ENCODE assay signal across 18 cellular contexts in the genomic region with DNA sequence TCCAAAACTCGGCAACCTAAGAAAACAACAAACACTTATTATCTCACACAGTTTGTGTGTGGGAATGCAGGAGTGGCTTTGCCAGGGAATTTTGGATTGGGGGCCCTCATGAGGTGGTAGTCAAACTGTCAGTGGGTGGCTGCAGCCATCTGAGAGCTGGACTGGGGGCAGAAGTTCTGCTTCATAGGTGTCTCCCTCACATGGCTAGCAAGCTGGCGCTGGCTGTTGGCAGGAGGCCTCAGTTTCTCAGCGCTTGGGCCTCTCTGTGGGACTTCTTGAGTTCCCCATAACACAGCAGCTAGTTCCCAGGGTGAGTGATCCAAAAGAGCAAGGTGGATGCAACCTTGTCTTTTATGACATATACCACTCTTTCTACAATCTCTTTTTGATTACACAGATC. TPM values are rescaled to one million over a fixed set of nuclear protein-coding genes. Genes with fewer than 3 reads are reported as not detected.
DNase-seq lines count a peak whose midpoint lies in the region; ATAC-seq, FAIRE-seq and TF ChIP-seq lines count a peak whose summit lies in the region.
"Had no signal": no experiment of that assay in that cellular context is flagged by ENCODE, and none has a peak within 500 bp of the region (broad histone marks: within the 10 kb centered on the region; RNA-seq: fewer than 3 reads in every experiment).

No MANE protein-coding gene starts in this region.

- H3K27me3 ChIP-seq in right cardiac atrium (ENCODE audit: control insufficient read depth, insufficient read depth): no peaks in the 10 kb centered on the region
- no peaks in the 10 kb centered on the region for H3K27me3 ChIP-seq in H1 (replicated peaks in 1 of 4; ENCODE audit: control insufficient read depth in 3 of 4, extremely low read depth in 1 of 4, insufficient read depth in 3 of 4, low read length in 3 of 4)
- no peaks in the 10 kb centered on the region for H3K27me3 ChIP-seq in mesenchymal stem cell (ENCODE audit: control insufficient read depth in 1 of 2, insufficient read depth in 1 of 2, low read length in 2 of 2)
- no peaks in the 10 kb centered on the region for H3K27me3 ChIP-seq in smooth muscle cell (ENCODE audit: low read depth)
- H3K27me3 ChIP-seq in WERI-Rb-1 (ENCODE audit: insufficient read depth, low read depth, severe bottlenecking): peaks cover 92% of the 10 kb centered on the region
- H3K27me3 ChIP-seq: BLaER1 had no signal

- H2AK5ac ChIP-seq in H1 (ENCODE audit: low read depth, low read length) (peak overlapping the region; percentile 67; the same call in 1 of the 2 replicates), mesenchymal stem cell (ENCODE audit: low read length, severe bottlenecking) (peak overlapping the region; percentile 64)

- no peak for FAIRE-seq in H1 (lab: Jason Lieb, UNC)
- FAIRE-seq: GM12892 had no signal

- H2BK120ac ChIP-seq in H1 (replicated peaks; ENCODE audit: low read depth, low read length) (peak overlapping the region; percentile 74), mesenchymal stem cell (ENCODE audit: low read depth, low read length) (no peak overlapping the region)

- no peak overlapping the region for H2BK15ac ChIP-seq in H1 (ENCODE audit: low read length)
- no peak overlapping the region for H2BK15ac ChIP-seq in mesenchymal stem cell (ENCODE audit: low read depth, poor library complexity, severe bottlenecking)

- no peak overlapping the region for H2AFZ ChIP-seq in H1 (ENCODE audit: low read length)
- H2AFZ ChIP-seq in mesenchymal stem cell (ENCODE audit: low read depth, low read length): no peak overlapping the region
- H2AFZ ChIP-seq in smooth muscle cell (ENCODE audit: low read depth): no peak overlapping the region

- H3K9me3 ChIP-seq in right cardiac atrium (ENCODE audit: control insufficient read depth, low read length) (no peaks in the 10 kb centered on the region), H1 (ENCODE audit: insufficient read depth in 2 of 2, low read depth in 1 of 2, low read length in 1 of 2) (no peaks in the 10 kb centered on the region), mesenchymal stem cell (ENCODE audit: control insufficient read depth, low read length) (no peaks in the 10 kb centered on the region), smooth muscle cell (replicated peaks; ENCODE audit: low read depth) (no peaks in the 10 kb centered on the region), WERI-Rb-1 (ENCODE audit: severe bottlenecking) (no peaks in the 10 kb centered on the region)
- H3K9me3 ChIP-seq: BLaER1, Caco-2 had no signal

- H3K36me3 ChIP-seq in H1 (ENCODE audit: control insufficient read depth in 2 of 4, insufficient read depth in 4 of 4, low read length in 3 of 4) (no peaks in the 10 kb centered on the region), mesenchymal stem cell (ENCODE audit: control insufficient read depth in 1 of 2, insufficient read depth in 2 of 2, low read depth in 1 of 2, low read length in 2 of 2) (no peaks in the 10 kb centered on the region), smooth muscle cell (ENCODE audit: low read depth) (no peaks in the 10 kb centered on the region), WERI-Rb-1 (no peaks in the 10 kb centered on the region)
- H3K36me3 ChIP-seq: BLaER1 had no signal

- no peak overlapping the region for H4K8ac ChIP-seq in H1 (ENCODE audit: extremely low read depth, insufficient read depth, low read length)
- no peak overlapping the region for H4K8ac ChIP-seq in mesenchymal stem cell (ENCODE audit: low read length)

- no peak overlapping the region for H3K27ac ChIP-seq in right cardiac atrium (ENCODE audit: low read length)
- H3K27ac ChIP-seq in H1 (ENCODE audit: low read depth, low read length): peak overlapping the region; percentile 58; the same call in 1 of the 2 replicates
- H3K27ac ChIP-seq in mesenchymal stem cell (ENCODE audit: low read length, poor library complexity, severe bottlenecking): no peak overlapping the region
- H3K27ac ChIP-seq in smooth muscle cell (ENCODE audit: low read depth): peak overlapping the region; percentile 93
- no peak overlapping the region for H3K27ac ChIP-seq in WERI-Rb-1
- H3K27ac ChIP-seq: BLaER1 had no signal

- TF ChIP-seq CTCF in H1 (IDR thresholded peaks at IDR 0.05; ENCODE audit: control extremely low read depth in 1 of 3, insufficient read depth in 1 of 3, low read depth in 1 of 3, low read length in 3 of 3): no peak
- no peak for TF ChIP-seq CTCF in smooth muscle cell (IDR thresholded peaks at IDR 0.05; ENCODE audit: borderline replicate concordance, insufficient read depth, poor library complexity, severe bottlenecking)
- TF ChIP-seq CTCF in WERI-Rb-1 (IDR thresholded peaks at IDR 0.05; ENCODE audit: low read depth, low read length): no peak

- H3K4me3 Mint-ChIP-seq in effector memory CD8-positive, alpha-beta T cell: no peak overlapping the region
- H3K4me3 Mint-ChIP-seq: CD8-positive, alpha-beta memory T cell had no signal

- H3K4me2 ChIP-seq in H1 (ENCODE audit: insufficient read depth in 1 of 2, low read depth in 2 of 2, low read length in 2 of 2) (no peak overlapping the region), mesenchymal stem cell (ENCODE audit: low read length, poor library complexity, severe bottlenecking) (no peak overlapping the region), smooth muscle cell (no peak overlapping the region)
- H3K4me2 ChIP-seq: BLaER1 had no signal

- H3K23ac ChIP-seq in H1 (ENCODE audit: insufficient read length): no peak overlapping the region
- H3K23ac ChIP-seq in mesenchymal stem cell (ENCODE audit: low read length in 2 of 2): no peak overlapping the region

- H3K14ac ChIP-seq in H1 (ENCODE audit: insufficient read length): no peak overlapping the region
- no peak overlapping the region for H3K14ac ChIP-seq in mesenchymal stem cell (ENCODE audit: low read length in 2 of 2)

- peaks cover 33 to 58% of the 10 kb centered on the region in 2 donors for H3K27me3 Mint-ChIP-seq in effector memory CD8-positive, alpha-beta T cell

- H3K4me1 ChIP-seq in right cardiac atrium (ENCODE audit: control insufficient read depth, insufficient read depth, low read length) (peaks cover 2% of the 10 kb centered on the region), H1 (replicated peaks in 1 of 4; ENCODE audit: control insufficient read depth in 3 of 4, insufficient read depth in 4 of 4, low read length in 3 of 4) (peaks cover 5 to 18% (median 12%) of the 10 kb centered on the region in 4 experiments; a peak in 6 of 7 replicates), mesenchymal stem cell (ENCODE audit: control insufficient read depth, insufficient read depth, low read depth, low read length) (peaks cover 10% of the 10 kb centered on the region), smooth muscle cell (ENCODE audit: low read depth) (peaks cover 42% of the 10 kb centered on the region)
- H3K4me1 ChIP-seq: BLaER1 had no signal

- peaks cover 8% of the 10 kb centered on the region for H3F3A ChIP-seq in smooth muscle cell (ENCODE audit: low read depth)

- WGBS in right cardiac atrium: 83% methylated on average over 3 of the region's 3 CpGs
- WGBS in H1 (ENCODE audit: extremely low coverage in 1 of 2, insufficient coverage in 1 of 2, insufficient read length in 1 of 2, insufficient replicate concordance in 2 of 2, low coverage in 1 of 2, low lambda C conversion rate in 2 of 2, missing lambda C conversion rate in 1 of 2), 2 experiments: 94% methylated on average over 3 of the region's 3 CpGs; no CpG with 5 or more reads in 1 of the 2 experiments
- WGBS in mesenchymal stem cell: 96% methylated on average over 2 of the region's 3 CpGs
- WGBS in smooth muscle cell (ENCODE audit: low lambda C conversion rate): 86% methylated on average over 3 of the region's 3 CpGs

- H3K4ac ChIP-seq in H1 (replicated peaks; ENCODE audit: insufficient read length, low read depth, low read length) (peak overlapping the region; percentile 10), mesenchymal stem cell (ENCODE audit: low read depth in 1 of 2, low read length in 2 of 2) (no peak overlapping the region)

- POLR2A ChIA-PET in H1 (lab: Charles Lee; ENCODE audit: partially characterized antibody): interaction anchor here (0.6 to 15.2 kb wide), 4 partner anchors 10 to 38 kb away, joined by 3 to 165 read pairs (median 7); a partner anchor contains a TSS

- peak overlapping the region; percentile 19 for H4K5ac ChIP-seq in H1 (ENCODE audit: insufficient read length, low read depth, low read length)

- no peaks in the 10 kb centered on the region for H3K79me2 ChIP-seq in H1 (ENCODE audit: control insufficient read depth in 1 of 2, insufficient read depth in 2 of 2, low read length in 2 of 2)
- H3K79me2 ChIP-seq in smooth muscle cell (ENCODE audit: low read depth): no peaks in the 10 kb centered on the region

- peak overlapping the region; percentile 94; the same call in 1 of the 2 replicates for H2BK20ac ChIP-seq in H1 (ENCODE audit: low read length)

- H3K79me1 ChIP-seq in H1 (ENCODE audit: low read depth, low read length) (no peaks in the 10 kb centered on the region), mesenchymal stem cell (replicated peaks; ENCODE audit: low read length, poor library complexity, severe bottlenecking) (no peaks in the 10 kb centered on the region)

- H3K4me3 ChIP-seq in right cardiac atrium (ENCODE audit: low read length) (no peak overlapping the region), H1 (ENCODE audit: extremely low read depth in 1 of 4, insufficient read depth in 2 of 4, low read depth in 3 of 4, low read length in 4 of 4) (no peak overlapping the region), mesenchymal stem cell (ENCODE audit: insufficient read depth in 1 of 2, low read depth in 1 of 2, low read length in 2 of 2) (no peak overlapping the region), smooth muscle cell (no peak overlapping the region), WERI-Rb-1 (ENCODE audit: low read depth, low read length) (no peak overlapping the region)
- H3K4me3 ChIP-seq: BLaER1 had no signal

- H2BK12ac ChIP-seq in H1 (ENCODE audit: low read depth, low read length) (peak overlapping the region; percentile 78), mesenchymal stem cell (ENCODE audit: low read length in 2 of 2) (no peak overlapping the region)

- CTCF ChIA-PET in H1 (lab: Charles Lee; ENCODE audit: partially characterized antibody): interaction anchor here (0.9 to 2.2 kb wide), 4 partner anchors 9 to 28 kb away, joined by 3 to 6 read pairs (median 4); no protein-coding TSS in a partner anchor

- H3K23me2 ChIP-seq in H1 (ENCODE audit: low read depth, low read length): no peaks in the 10 kb centered on the region

- no peak for TF ChIP-seq POLR2A in H1 (IDR thresholded peaks at IDR 0.05; ENCODE audit: control extremely low read depth in 1 of 2, low read depth in 2 of 2, low read length in 2 of 2)

- no peaks in the 10 kb centered on the region for H3K4me1 Mint-ChIP-seq in effector memory CD8-positive, alpha-beta T cell (ENCODE audit: low read depth in 2 of 2)
- H3K4me1 Mint-ChIP-seq: CD8-positive, alpha-beta memory T cell had no signal

- TF ChIP-seq RAD21 in H1 (IDR thresholded peaks at IDR 0.05 in 1 of 2, conservative IDR thresholded peaks at IDR 0.05 in 1 of 2; ENCODE audit: low read depth in 2 of 2, low read length in 2 of 2): no peak

- H3K9me3 Mint-ChIP-seq in effector memory CD8-positive, alpha-beta T cell: no peaks in the 10 kb centered on the region
- H3K9me3 Mint-ChIP-seq: CD8-positive, alpha-beta memory T cell had no signal

- DNase-seq in right cardiac atrium (peak in 2 of 3 donors; percentile 55 to 56), cardiac septum (ENCODE audit: low spot score) (no peak), H1 (ENCODE audit: low read depth in 1 of 2, low spot score in 2 of 2) (no peak), mesenchymal stem cell (no peak), smooth muscle cell (lab: John Stamatoyannopoulos, UW; ENCODE audit: unreplicated experiment) (no peak), NCI-H187 (lab: John Stamatoyannopoulos, UW) (no peak), WERI-Rb-1 (no peak)
- no peak for DNase-seq in effector memory CD8-positive, alpha-beta T cell
- DNase-seq: 8988T; AML-193; Caco-2; CD8-positive, alpha-beta memory T cell; DND-41; GDM1 had no signal

- H4K91ac ChIP-seq in H1 (replicated peaks; ENCODE audit: insufficient read length, low read length): peak overlapping the region; percentile 90
- H4K91ac ChIP-seq in mesenchymal stem cell (ENCODE audit: low read length): no peak overlapping the region

- H3K36me3 Mint-ChIP-seq in effector memory CD8-positive, alpha-beta T cell (ENCODE audit: insufficient read depth): no peaks in the 10 kb centered on the region
- H3K36me3 Mint-ChIP-seq: CD8-positive, alpha-beta memory T cell had no signal

- H3K56ac ChIP-seq in H1 (replicated peaks; ENCODE audit: insufficient read length, low read depth, low read length): no peak overlapping the region

- H2BK5ac ChIP-seq in H1 (ENCODE audit: low read depth, low read length) (peak overlapping the region; percentile 92; the same call in 1 of the 2 replicates), mesenchymal stem cell (ENCODE audit: low read depth, low read length, poor library complexity, severe bottlenecking) (no peak overlapping the region)

- no peaks in the 10 kb centered on the region for H4K20me1 ChIP-seq in H1 (replicated peaks in 1 of 2; ENCODE audit: control insufficient read depth in 1 of 2, insufficient read depth in 2 of 2, low read length in 2 of 2)
- no peaks in the 10 kb centered on the region for H4K20me1 ChIP-seq in smooth muscle cell (ENCODE audit: low read depth)
- H4K20me1 ChIP-seq: BLaER1 had no signal

- peak in 1 of 2 donors; percentile 9 for ATAC-seq in right cardiac atrium
- no peak for ATAC-seq in effector memory CD8-positive, alpha-beta T cell (replicated peaks)
- ATAC-seq: HCT116 had no signal

- intact Hi-C loops in right cardiac atrium (cut with DNase I): no loop called here
- intact Hi-C loops in cardiac septum (cut with DNase I): no loop called here

- TF ChIP-seq EP300 in H1 (IDR thresholded peaks at IDR 0.05; ENCODE audit: borderline replicate concordance in 1 of 2, low read depth in 2 of 2, low read length in 2 of 2): no peak

- no peak overlapping the region for H3K27ac Mint-ChIP-seq in effector memory CD8-positive, alpha-beta T cell
- H3K27ac Mint-ChIP-seq: CD8-positive, alpha-beta memory T cell had no signal

- H3K9ac ChIP-seq in H1 (replicated peaks in 1 of 4; ENCODE audit: extremely low read depth in 1 of 4, low read depth in 3 of 4, low read length in 3 of 4): no peak overlapping the region
- no peak overlapping the region for H3K9ac ChIP-seq in mesenchymal stem cell (ENCODE audit: low read length)
- H3K9ac ChIP-seq in smooth muscle cell (ENCODE audit: low read depth): no peak overlapping the region
- H3K9ac ChIP-seq: BLaER1 had no signal

- H3K18ac ChIP-seq in H1 (ENCODE audit: extremely low read depth, low read length): peak overlapping the region; percentile 66
- peak overlapping the region in 1 of 2 experiments; percentile 45 for H3K18ac ChIP-seq in mesenchymal stem cell (ENCODE audit: low read depth in 1 of 2, low read length in 2 of 2)

RNA-seq across cellular contexts. Expression of a gene that starts 26.0 kb away (rescaled TPM):
- 10 to 100 TPM in 3 of 4 donors, 1 to 10 TPM in 1; 9.6 to 37.2 (median 16.5) TPM for total RNA-seq in right cardiac atrium
- 11.4 TPM for polyA plus RNA-seq in right cardiac atrium
- total RNA-seq in cardiac septum: 23.8 TPM
- 71.4 and 75.5 TPM in 2 replicates for total RNA-seq in H1 (2021; fragmentation: NEBNext Ultra II Directional; extraction: Animal tissue kit (Norgen Biotek cat#: 25700))
- polyA plus RNA-seq in H1 (2011; rRNA removed): 43.4 and 49.8 TPM in 2 replicates
- 56.0 TPM for polyA plus RNA-seq in H1 (2011; cell fraction: cytosol; rRNA removed)
- 36.6 TPM for polyA plus RNA-seq in H1 (2011; cell fraction: nucleus; rRNA removed)
- polyA plus RNA-seq in H1 (2012, experiment 1 of 2): 38.7 to 54.6 TPM (median 48.5 TPM) in 4 replicates
- 63.2 TPM for polyA plus RNA-seq in H1 (2012, experiment 2 of 2)
- polyA plus RNA-seq in H1 (2013, experiment 1 of 2): 69.8 TPM
- polyA plus RNA-seq in H1 (2013, experiment 2 of 2): 72.4 TPM
- 63.6 and 88.9 TPM in 2 replicates for polyA minus RNA-seq in H1 (2011; rRNA and poly(A)+ RNA removed)
- polyA minus RNA-seq in H1 (2011; cell fraction: cytosol; rRNA and poly(A)+ RNA removed): 42.1 TPM
- polyA minus RNA-seq in H1 (2011; cell fraction: nucleus; rRNA and poly(A)+ RNA removed): 63.3 TPM
- 0.15 TPM for polyA plus RNA-seq in mesenchymal stem cell (2013, experiment 1 of 2)
- 0.36 TPM for polyA plus RNA-seq in mesenchymal stem cell (2013, experiment 2 of 2)
- total RNA-seq in smooth muscle cell: 42.9 and 47.0 TPM in 2 replicates
- polyA plus RNA-seq in smooth muscle cell: 44.3 and 59.6 TPM in 2 replicates
- total RNA-seq: HT-29 had no signal

Comparison
In these comparisons a context has a peak if more than half of its experiments do, and no peak if none do; other contexts are left out.
1. DNase-seq: peak in right cardiac atrium (2 of 3); none in cardiac septum (single experiment), H1 (0 of 2), mesenchymal stem cell (single experiment), smooth muscle cell (single experiment), effector memory CD8-positive, alpha-beta T cell (0 of 3), NCI-H187 (0 of 2) and WERI-Rb-1 (single experiment).
2. H3K27ac ChIP-seq: peak in H1 (single experiment) and smooth muscle cell (single experiment); none in right cardiac atrium (single experiment), mesenchymal stem cell (single experiment) and WERI-Rb-1 (single experiment).